Comparison of ENCODE assay signal across 14 cellular contexts in genomic region chr3:122184591-122184929, GRCh38. TPM values are rescaled to one million over a fixed set of nuclear protein-coding genes. Genes with fewer than 3 reads are reported as not detected.
DNase-seq lines count a peak whose midpoint lies in the region; ATAC-seq and TF ChIP-seq lines count a peak whose summit lies in the region.
"Had no signal": no experiment of that assay in that cellular context is flagged by ENCODE, and none has a peak within 500 bp of the region (broad histone marks: within the 10 kb centered on the region; RNA-seq: fewer than 3 reads in every experiment).

No MANE protein-coding gene starts in this region.

- H3K27ac ChIP-seq in neural cell (ENCODE audit: low read length) (no peak overlapping the region), urinary bladder (ENCODE audit: low read depth) (no peak overlapping the region)

- H3K4me1 Mint-ChIP-seq in stimulated activated naive CD8-positive, alpha-beta T cell treated with anti-CD3 and anti-CD28 coated beads, Interleukin-15, amount 100 ng/mL, for 72 hours: peaks cover 8% of the 10 kb centered on the region

- H3K9me3 ChIP-seq in neural cell (ENCODE audit: low read length): no peaks in the 10 kb centered on the region

- ATAC-seq in stimulated activated naive CD8-positive, alpha-beta T cell treated with anti-CD3 and anti-CD28 coated beads, Interleukin-15, amount 100 ng/mL, for 72 hours: peak; percentile 16
- no peak for ATAC-seq in stimulated activated naive CD8-positive, alpha-beta T cell treated with anti-CD3 and anti-CD28 coated beads, Interleukin-15, Interleukin-2, amounts not matched to agents 100 U/mL and 50 U/mL, for 24 hours
- no peak for ATAC-seq in HG03571 (IDR thresholded peaks at IDR 0.05; ENCODE audit: unreplicated experiment)
- ATAC-seq: activated CD4-positive, CD25-positive, alpha-beta regulatory T cell treated with anti-CD3 and anti-CD28 coated beads, Interleukin-2, amount 50 U/mL, for 24 hours; T-cell had no signal

- H3K36me3 ChIP-seq in neural cell (ENCODE audit: insufficient read depth, low read length): no peaks in the 10 kb centered on the region
- H3K36me3 ChIP-seq in urinary bladder (ENCODE audit: insufficient read depth): no peaks in the 10 kb centered on the region

- H3K4me1 ChIP-seq in urinary bladder (ENCODE audit: insufficient read depth): no peaks in the 10 kb centered on the region

- H3K9ac ChIP-seq in neural cell (ENCODE audit: low read length): peak overlapping the region; percentile 29

- peaks cover 93% of the 10 kb centered on the region for H3K27me3 Mint-ChIP-seq in stimulated activated naive CD8-positive, alpha-beta T cell treated with anti-CD3 and anti-CD28 coated beads, Interleukin-15, amount 100 ng/mL, for 72 hours

- H4K20me1 ChIP-seq in neural cell (ENCODE audit: insufficient read depth): no peaks in the 10 kb centered on the region

- no peaks in the 10 kb centered on the region for H3F3A ChIP-seq in neural cell (ENCODE audit: insufficient read depth, low read length, poor library complexity, severe bottlenecking)

- no peak for TF ChIP-seq RAD21 in neural cell (conservative IDR thresholded peaks at IDR 0.05)

- DNase-seq in stimulated activated naive CD8-positive, alpha-beta T cell treated with anti-CD3 and anti-CD28 coated beads, Interleukin-15, amount 100 ng/mL, for 72 hours: no peak
- DNase-seq in stimulated activated naive CD8-positive, alpha-beta T cell treated with anti-CD3 and anti-CD28 coated beads, Interleukin-15, Interleukin-2, amounts not matched to agents 100 U/mL and 50 U/mL, for 24 hours: no peak
- DNase-seq in epithelial cell of proximal tubule (ENCODE audit: low read depth): no peak
- no peak for DNase-seq in NCI-H146 (lab: John Stamatoyannopoulos, UW)
- DNase-seq in activated gamma-delta T cell (lab: John Stamatoyannopoulos, UW): no peak
- DNase-seq: activated T-cell treated with anti-CD3 and anti-CD28 coated beads, Interleukin-2, amount 50 U/mL, for 24 hours; Karpas-422; NCI-H1436; T-cell had no signal

- H3K4me3 Mint-ChIP-seq in stimulated activated naive CD8-positive, alpha-beta T cell treated with anti-CD3 and anti-CD28 coated beads, Interleukin-15, amount 100 ng/mL, for 72 hours: no peak overlapping the region

- H3K9me2 ChIP-seq in neural cell (ENCODE audit: insufficient read depth, low read length): no peaks in the 10 kb centered on the region

- TF ChIP-seq EP300 in neural cell (conservative IDR thresholded peaks at IDR 0.05; ENCODE audit: poor library complexity, severe bottlenecking): no peak

- H3K4me3 ChIP-seq in epithelial cell of proximal tubule (ENCODE audit: low read depth, low read length): peak overlapping the region; percentile 53
- H3K4me3 ChIP-seq in neural cell (ENCODE audit: low read length): peak overlapping the region; percentile 66
- H3K4me3 ChIP-seq in urinary bladder (ENCODE audit: low read depth, low read length): peak overlapping the region; percentile 9

- H3K27me3 ChIP-seq in neural cell (ENCODE audit: insufficient read depth, low read depth, low read length): peaks cover 59% of the 10 kb centered on the region

- no peaks in the 10 kb centered on the region for H3K79me2 ChIP-seq in neural cell (replicated peaks; ENCODE audit: insufficient read depth, low read length)

- TF ChIP-seq CTCF in epithelial cell of proximal tubule (conservative IDR thresholded peaks at IDR 0.05; ENCODE audit: low read depth, low read length) (no peak), neural cell (IDR thresholded peaks at IDR 0.05; ENCODE audit: poor library complexity, severe bottlenecking) (no peak)

- H3K9me3 Mint-ChIP-seq in stimulated activated naive CD8-positive, alpha-beta T cell treated with anti-CD3 and anti-CD28 coated beads, Interleukin-15, amount 100 ng/mL, for 72 hours: no peaks in the 10 kb centered on the region
- H3K9me3 Mint-ChIP-seq: activated T-cell treated with anti-CD3 and anti-CD28 coated beads, Interleukin-2, amount 50 U/mL, for 24 hours; T-cell had no signal

- no peak overlapping the region for H3K4me2 ChIP-seq in neural cell (ENCODE audit: low read length)

- 6% methylated on average over 19 of the region's 19 CpGs for WGBS in urinary bladder

- no peak overlapping the region for H3K27ac Mint-ChIP-seq in stimulated activated naive CD8-positive, alpha-beta T cell treated with anti-CD3 and anti-CD28 coated beads, Interleukin-15, amount 100 ng/mL, for 72 hours
- H3K27ac Mint-ChIP-seq: activated T-cell treated with anti-CD3 and anti-CD28 coated beads, Interleukin-2, amount 50 U/mL, for 24 hours; T-cell had no signal

- no peak overlapping the region for H2AFZ ChIP-seq in neural cell (ENCODE audit: low read depth, low read length)

TF ChIP-seq in neural cell, 6 proteins besides CTCF, POLR2A, EP300 and RAD21:
- TF ChIP-seq REST (IDR thresholded peaks at IDR 0.05; ENCODE audit: borderline replicate concordance) (no peak), TAF1 (IDR thresholded peaks at IDR 0.05; ENCODE audit: low read depth) (no peak), SMC3 (conservative IDR thresholded peaks at IDR 0.05; ENCODE audit: poor library complexity) (no peak), MXI1 (conservative IDR thresholded peaks at IDR 0.05; ENCODE audit: poor library complexity, severe bottlenecking) (no peak)

RNA-seq across cellular contexts. Expression of gene CASR, which starts 1.1 kb away (rescaled TPM):
- total RNA-seq in epithelial cell of proximal tubule (0.06 TPM in 1 of 2 replicates, not detected in the other), urinary bladder (0.74 TPM)
- polyA plus RNA-seq in neural cell (not detected in 2 replicates), urinary bladder (0.25 TPM)
- polyA minus RNA-seq in neural cell: not detected in 2 replicates
- total RNA-seq: H4 had no signal

Comparison
In these comparisons a context has a peak if more than half of its experiments do, and no peak if none do; other contexts are left out.
1. H3K4me3 ChIP-seq: peak in every context shown above with its lines; median percentile 66 in neural cell; 53 in epithelial cell of proximal tubule; 9 in urinary bladder.